Comparison of ENCODE assay signal across 15 cellular contexts in the genomic region with DNA sequence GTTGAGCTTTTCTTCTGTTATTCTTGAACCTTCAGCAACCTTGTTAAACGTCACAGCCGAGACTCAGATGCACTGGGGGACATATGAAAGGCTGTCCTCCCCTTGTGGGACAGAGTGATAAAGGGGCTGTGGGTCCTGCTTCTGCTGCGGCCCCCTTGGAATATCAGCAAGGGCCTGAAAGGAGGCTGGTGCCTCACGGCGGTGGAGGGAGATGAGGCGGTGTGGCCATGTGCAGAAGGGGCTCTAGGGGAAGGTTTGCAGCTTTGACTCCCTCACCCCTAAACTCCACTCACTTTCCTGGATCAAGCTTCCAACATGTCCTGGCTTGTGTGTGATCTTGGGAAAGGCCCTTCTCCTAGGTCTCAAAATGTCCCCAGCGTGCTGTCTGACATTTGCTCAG.
DNase-seq lines count a peak whose midpoint lies in the region; FAIRE-seq and TF ChIP-seq lines count a peak whose summit lies in the region.
"Had no signal": no experiment of that assay in that cellular context is flagged by ENCODE, and none has a peak within 500 bp of the region (broad histone marks: within the 10 kb centered on the region; RNA-seq: fewer than 3 reads in every experiment).

No MANE protein-coding gene starts in this region.

- H3K9me3 ChIP-seq in OCI-LY3 (ENCODE audit: insufficient read depth, low read length) (no peaks in the 10 kb centered on the region), H1 (ENCODE audit: insufficient read depth in 2 of 2, low read depth in 1 of 2, low read length in 1 of 2) (no peaks in the 10 kb centered on the region), neural progenitor cell (ENCODE audit: low read depth) (no peaks in the 10 kb centered on the region)
- H3K9me3 ChIP-seq: A549, BE2C, Caco-2 had no signal

- no peak overlapping the region for H3K56ac ChIP-seq in H1 (replicated peaks; ENCODE audit: insufficient read length, low read depth, low read length)

- H3K79me2 ChIP-seq in OCI-LY3 (ENCODE audit: low read length), result no peaks in the 10 kb centered on the region
- H3K79me2 ChIP-seq in H1 (ENCODE audit: control insufficient read depth in 1 of 2, insufficient read depth in 2 of 2, low read length in 2 of 2), result no peaks in the 10 kb centered on the region
- H3K79me2 ChIP-seq in neural progenitor cell (ENCODE audit: low read depth), result no peaks in the 10 kb centered on the region

- no peak overlapping the region for H3K23ac ChIP-seq in H1 (ENCODE audit: insufficient read length)

- H2BK20ac ChIP-seq in H1 (ENCODE audit: low read length), result no peak overlapping the region

- TF ChIP-seq CTCF in OCI-LY3 (IDR thresholded peaks at IDR 0.05; ENCODE audit: low read depth, low read length) (no peak), H1 (IDR thresholded peaks at IDR 0.05; ENCODE audit: control extremely low read depth in 1 of 3, insufficient read depth in 1 of 3, low read depth in 1 of 3, low read length in 3 of 3) (no peak), neural progenitor cell (IDR thresholded peaks at IDR 0.05) (no peak)

- peak overlapping the region; percentile 50; the same call in 1 of the 2 replicates for H3K4me2 ChIP-seq in OCI-LY3 (ENCODE audit: low read length)
- H3K4me2 ChIP-seq in H1 (ENCODE audit: insufficient read depth in 1 of 2, low read depth in 2 of 2, low read length in 2 of 2), result no peak overlapping the region
- no peak overlapping the region for H3K4me2 ChIP-seq in neural progenitor cell
- H3K4me2 ChIP-seq: A549, GM23338 had no signal

- 73% methylated on average over 7 of the region's 7 CpGs; no CpG with 5 or more reads in 1 of the 2 experiments for WGBS in H1 (ENCODE audit: extremely low coverage in 1 of 2, insufficient coverage in 1 of 2, insufficient read length in 1 of 2, insufficient replicate concordance in 2 of 2, low coverage in 1 of 2, low lambda C conversion rate in 2 of 2, missing lambda C conversion rate in 1 of 2), 2 experiments

- CTCF ChIA-PET in H1 (lab: Charles Lee; ENCODE audit: partially characterized antibody), result interaction anchor here (0.6 to 2.1 kb wide), 7 partner anchors 13 to 255 kb away, joined by 3 to 6 read pairs (median 3); no protein-coding TSS in a partner anchor

- H3K4me3 Mint-ChIP-seq in neural progenitor cell, result no peak overlapping the region
- H3K4me3 Mint-ChIP-seq: CD8-positive, alpha-beta memory T cell; GM23338; H9 had no signal

- POLR2A ChIA-PET in H1 (lab: Charles Lee; ENCODE audit: partially characterized antibody), result no interaction called here

- no peak for FAIRE-seq in H1 (lab: Jason Lieb, UNC)
- FAIRE-seq: A549, GM12892, HepG2, HTR-8/SVneo had no signal

- H2AK5ac ChIP-seq in H1 (ENCODE audit: low read depth, low read length), result no peak overlapping the region

- no peak overlapping the region for H3K9ac ChIP-seq in OCI-LY3 (ENCODE audit: low read length)
- no peak overlapping the region for H3K9ac ChIP-seq in H1 (replicated peaks in 1 of 4; ENCODE audit: extremely low read depth in 1 of 4, low read depth in 3 of 4, low read length in 3 of 4)
- H3K9ac ChIP-seq in neural progenitor cell, result no peak overlapping the region

- H3K27me3 ChIP-seq in OCI-LY3 (ENCODE audit: low read depth, low read length), result 0 out of 2 replicates have a peak, but pooled peaks cover 3% of the 10 kb centered on the region
- no peaks in the 10 kb centered on the region for H3K27me3 ChIP-seq in H1 (replicated peaks in 1 of 4; ENCODE audit: control insufficient read depth in 3 of 4, extremely low read depth in 1 of 4, insufficient read depth in 3 of 4, low read length in 3 of 4)
- no peaks in the 10 kb centered on the region for H3K27me3 ChIP-seq in neural progenitor cell
- H3K27me3 ChIP-seq: BE2C had no signal

- H2BK5ac ChIP-seq in H1 (ENCODE audit: low read depth, low read length), result no peak overlapping the region

- H3K18ac ChIP-seq in H1 (ENCODE audit: extremely low read depth, low read length), result no peak overlapping the region

- H3K79me1 ChIP-seq in H1 (ENCODE audit: low read depth, low read length), result no peaks in the 10 kb centered on the region

- H4K20me1 ChIP-seq in OCI-LY3 (ENCODE audit: insufficient read depth, low read length) (no peaks in the 10 kb centered on the region), H1 (replicated peaks in 1 of 2; ENCODE audit: control insufficient read depth in 1 of 2, insufficient read depth in 2 of 2, low read length in 2 of 2) (no peaks in the 10 kb centered on the region), neural progenitor cell (ENCODE audit: low read depth) (no peaks in the 10 kb centered on the region)

- H3K14ac ChIP-seq in H1 (ENCODE audit: insufficient read length), result no peak overlapping the region

- H3K4me3 ChIP-seq in OCI-LY3 (ENCODE audit: low read length), result no peak overlapping the region
- no peak overlapping the region for H3K4me3 ChIP-seq in H1 (ENCODE audit: extremely low read depth in 1 of 4, insufficient read depth in 2 of 4, low read depth in 3 of 4, low read length in 4 of 4)
- H3K4me3 ChIP-seq in neural progenitor cell, result no peak overlapping the region
- H3K4me3 ChIP-seq: A549, GM23338 had no signal

- H3K4me1 ChIP-seq in OCI-LY3 (ENCODE audit: low read length) (peaks cover 29% of the 10 kb centered on the region), H1 (replicated peaks in 1 of 4; ENCODE audit: control insufficient read depth in 3 of 4, insufficient read depth in 4 of 4, low read length in 3 of 4) (peaks cover 0 to 4% (median 1%) of the 10 kb centered on the region in 4 experiments; a peak in 1 of 7 replicates), neural progenitor cell (peaks cover 2% of the 10 kb centered on the region)
- H3K4me1 ChIP-seq: BE2C, Caco-2 had no signal

- no peaks in the 10 kb centered on the region for H3K23me2 ChIP-seq in H1 (ENCODE audit: low read depth, low read length)

- H3K4ac ChIP-seq in H1 (replicated peaks; ENCODE audit: insufficient read length, low read depth, low read length), result no peak overlapping the region

- H3K4me1 Mint-ChIP-seq in neural progenitor cell, result peaks cover 2% of the 10 kb centered on the region
- H3K4me1 Mint-ChIP-seq: CD8-positive, alpha-beta memory T cell had no signal

- H3K27me3 Mint-ChIP-seq in neural progenitor cell (ENCODE audit: insufficient read depth, low read depth), result peaks cover 15% of the 10 kb centered on the region

- H2BK15ac ChIP-seq in H1 (ENCODE audit: low read length), result no peak overlapping the region

- H3K27ac ChIP-seq in OCI-LY3 (ENCODE audit: low read length) (no peak overlapping the region), H1 (ENCODE audit: low read depth, low read length) (no peak overlapping the region), neural progenitor cell (no peak overlapping the region)
- H3K27ac ChIP-seq: A549 had no signal

- H3K27ac Mint-ChIP-seq in neural progenitor cell, result peak overlapping the region; percentile 50
- H3K27ac Mint-ChIP-seq: CD8-positive, alpha-beta memory T cell had no signal

- no peak overlapping the region for H4K8ac ChIP-seq in H1 (ENCODE audit: extremely low read depth, insufficient read depth, low read length)

- H4K91ac ChIP-seq in H1 (replicated peaks; ENCODE audit: insufficient read length, low read length), result no peak overlapping the region

- H3K36me3 ChIP-seq in OCI-LY3 (replicated peaks; ENCODE audit: low read depth, low read length) (no peaks in the 10 kb centered on the region), H1 (ENCODE audit: control insufficient read depth in 2 of 4, insufficient read depth in 4 of 4, low read length in 3 of 4) (no peaks in the 10 kb centered on the region), neural progenitor cell (no peaks in the 10 kb centered on the region)
- H3K36me3 ChIP-seq: BE2C had no signal

- 0 out of 2 replicates have a peak overlapping the region, but pooled peaks have one; percentile 19 for H2BK12ac ChIP-seq in H1 (ENCODE audit: low read depth, low read length)

- TF ChIP-seq RAD21 in H1 (IDR thresholded peaks at IDR 0.05 in 1 of 2, conservative IDR thresholded peaks at IDR 0.05 in 1 of 2; ENCODE audit: low read depth in 2 of 2, low read length in 2 of 2), result no peak

- H2AFZ ChIP-seq in OCI-LY3 (ENCODE audit: low read depth, low read length) (no peak overlapping the region), H1 (ENCODE audit: low read length) (no peak overlapping the region), neural progenitor cell (replicated peaks) (no peak overlapping the region)
- H2AFZ ChIP-seq: GM23338 had no signal

- no peaks in the 10 kb centered on the region for H3K9me3 Mint-ChIP-seq in neural progenitor cell
- H3K9me3 Mint-ChIP-seq: GM23338, H9 had no signal

- H2BK120ac ChIP-seq in H1 (replicated peaks; ENCODE audit: low read depth, low read length), result no peak overlapping the region

- DNase-seq in H1 (ENCODE audit: low read depth in 1 of 2, low spot score in 2 of 2) (no peak), neural progenitor cell (ENCODE audit: low spot score) (no peak), DMS153 treated with DMSO at 0.1 percent for 48 hours (lab: John Stamatoyannopoulos, UW; ENCODE audit: unreplicated experiment) (no peak), NCI-H1105 treated with DMSO at 0.1 percent for 48 hours (lab: John Stamatoyannopoulos, UW) (no peak), GM03348 (ENCODE audit: low spot score) (no peak)
- DNase-seq: BE2C; Caco-2; CD8-positive, alpha-beta memory T cell; H9 had no signal

- TF ChIP-seq EP300 in H1 (IDR thresholded peaks at IDR 0.05; ENCODE audit: borderline replicate concordance in 1 of 2, low read depth in 2 of 2, low read length in 2 of 2), result no peak

- H3K36me3 Mint-ChIP-seq in neural progenitor cell, result no peaks in the 10 kb centered on the region
- H3K36me3 Mint-ChIP-seq: CD8-positive, alpha-beta memory T cell had no signal

- peaks cover 5% of the 10 kb centered on the region for H3F3A ChIP-seq in neural progenitor cell (ENCODE audit: low read depth)

- no peak for TF ChIP-seq POLR2A in H1 (IDR thresholded peaks at IDR 0.05; ENCODE audit: control extremely low read depth in 1 of 2, low read depth in 2 of 2, low read length in 2 of 2)

- H4K5ac ChIP-seq in H1 (ENCODE audit: insufficient read length, low read depth, low read length), result no peak overlapping the region

TF ChIP-seq in H1, 55 proteins besides CTCF, POLR2A, EP300 and RAD21:
- no peak for TF ChIP-seq CHD2 (IDR thresholded peaks at IDR 0.05; ENCODE audit: low read length)
- no peak for TF ChIP-seq RNF2 (IDR thresholded peaks at IDR 0.05; ENCODE audit: borderline replicate concordance, low read depth, low read length, missing control alignments, poor library complexity, severe bottlenecking)
- no peak for TF ChIP-seq CEBPB (IDR thresholded peaks at IDR 0.05; ENCODE audit: low read depth, low read length)
- no peak for TF ChIP-seq SIN3A (conservative IDR thresholded peaks at IDR 0.05 in 1 of 2, IDR thresholded peaks at IDR 0.05 in 1 of 2; ENCODE audit: low read depth in 1 of 2, low read length in 2 of 2)
- TF ChIP-seq CBX5 (IDR thresholded peaks at IDR 0.05; ENCODE audit: low read depth, low read length), result no peak
- TF ChIP-seq EGR1 (IDR thresholded peaks at IDR 0.05; ENCODE audit: borderline replicate concordance, low read depth, low read length), result no peak
- no peak for TF ChIP-seq PHF8 (conservative IDR thresholded peaks at IDR 0.05; ENCODE audit: low read depth, low read length)
- TF ChIP-seq TAF1 (IDR thresholded peaks at IDR 0.05; ENCODE audit: low read depth, low read length), result no peak
- no peak for TF ChIP-seq BACH1 (IDR thresholded peaks at IDR 0.05; ENCODE audit: low read length)
- TF ChIP-seq SP2 (IDR thresholded peaks at IDR 0.05; ENCODE audit: low read length), result no peak
